In the genomic region with DNA sequence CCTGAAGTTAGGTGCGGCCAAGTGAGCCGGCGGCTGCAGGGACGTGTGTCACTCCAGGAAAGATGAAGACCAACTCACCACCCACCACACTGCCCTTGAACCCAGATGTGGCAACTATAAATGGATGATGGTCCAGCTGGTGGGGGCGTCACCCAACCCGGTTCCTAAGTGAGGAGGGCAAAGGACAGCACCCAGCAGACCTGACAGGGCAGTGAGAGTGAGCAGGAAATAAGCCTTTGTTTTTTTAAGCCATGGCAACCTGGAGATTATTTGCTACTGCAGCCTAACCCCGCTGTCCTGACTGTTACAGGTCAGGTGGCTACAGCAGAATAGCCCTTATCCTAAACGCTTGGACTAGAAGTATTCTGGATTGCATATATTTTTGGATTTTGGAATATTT, we compare ENCODE assay signal across 15 cellular contexts.
A peak's percentile ranks its signal among the peaks of the same experiment; 100 is the strongest.
DNase-seq lines count a peak whose midpoint lies in the region; ATAC-seq and TF ChIP-seq lines count a peak whose summit lies in the region.
"Had no signal": no experiment of that assay in that cellular context is flagged by ENCODE, and none has a peak within 500 bp of the region (broad histone marks: within the 10 kb centered on the region; RNA-seq: fewer than 3 reads in every experiment).

No MANE protein-coding gene starts in this region.

- H2BK15ac ChIP-seq in neuronal stem cell (ENCODE audit: low read length), result peak overlapping the region; percentile 42

- H3K14ac ChIP-seq in neuronal stem cell (ENCODE audit: low read length), result no peak overlapping the region

- no peak overlapping the region for H3K18ac ChIP-seq in neuronal stem cell (ENCODE audit: low read length)

- H3K23ac ChIP-seq in neuronal stem cell (ENCODE audit: low read depth, low read length, poor library complexity), result no peak overlapping the region

- peaks cover 3% of the 10 kb centered on the region for H3K79me1 ChIP-seq in neuronal stem cell (ENCODE audit: low read depth, low read length)

- H3K4me2 ChIP-seq in hepatocyte (no peak overlapping the region), neuronal stem cell (ENCODE audit: insufficient read depth, low read length, poor library complexity, severe bottlenecking) (no peak overlapping the region)

- no peak overlapping the region for H3K27ac Mint-ChIP-seq in stimulated activated effector memory CD8-positive, alpha-beta T cell treated with anti-CD3 and anti-CD28 coated beads, Interleukin-12 subunit alpha, Interleukin-12 subunit beta, amount 100 ng/mL, for 72 hours
- H3K27ac Mint-ChIP-seq: CD8-positive, alpha-beta memory T cell had no signal

- H2AK5ac ChIP-seq in neuronal stem cell (ENCODE audit: low read depth, low read length), result peak overlapping the region; percentile 31

- no peaks in the 10 kb centered on the region for H3K36me3 ChIP-seq in hepatocyte (replicated peaks; ENCODE audit: insufficient read depth, low read depth)
- no peaks in the 10 kb centered on the region for H3K36me3 ChIP-seq in neuronal stem cell (replicated peaks in 1 of 2; ENCODE audit: control insufficient read depth in 2 of 2, insufficient read depth in 2 of 2, low read length in 2 of 2)
- H3K36me3 ChIP-seq: SJCRH30 had no signal

- no peaks in the 10 kb centered on the region for H4K20me1 ChIP-seq in hepatocyte (ENCODE audit: insufficient read depth, poor library complexity, severe bottlenecking)

- H2AFZ ChIP-seq in hepatocyte, result no peak overlapping the region
- no peak overlapping the region for H2AFZ ChIP-seq in neuronal stem cell (ENCODE audit: low read length)

- no peaks in the 10 kb centered on the region for H3K4me1 ChIP-seq in hepatocyte (ENCODE audit: insufficient read depth)
- H3K4me1 ChIP-seq in neuronal stem cell (ENCODE audit: control insufficient read depth in 2 of 2, insufficient read depth in 1 of 2, low read depth in 1 of 2, low read length in 2 of 2), result peaks cover 11 to 34% of the 10 kb centered on the region in 2 donors
- H3K4me1 ChIP-seq: SJCRH30 had no signal

- H3K27me3 ChIP-seq in hepatocyte (no peaks in the 10 kb centered on the region), neuronal stem cell (ENCODE audit: control insufficient read depth in 3 of 3, insufficient read depth in 3 of 3, low read depth in 1 of 3, low read length in 3 of 3) (no peaks in the 10 kb centered on the region)
- H3K27me3 ChIP-seq: SJCRH30 had no signal

- no peak overlapping the region for H2BK5ac ChIP-seq in neuronal stem cell (ENCODE audit: low read length)

- no peaks in the 10 kb centered on the region for H3K9me3 Mint-ChIP-seq in stimulated activated effector memory CD8-positive, alpha-beta T cell treated with anti-CD3 and anti-CD28 coated beads, Interleukin-12 subunit alpha, Interleukin-12 subunit beta, amount 100 ng/mL, for 72 hours
- H3K9me3 Mint-ChIP-seq: CD8-positive, alpha-beta memory T cell had no signal

- H3K4me3 ChIP-seq in hepatocyte (no peak overlapping the region), neuronal stem cell (ENCODE audit: low read length in 2 of 2) (no peak overlapping the region)
- H3K4me3 ChIP-seq: SJCRH30 had no signal

- H4K91ac ChIP-seq in neuronal stem cell (ENCODE audit: low read depth, low read length, poor library complexity), result no peak overlapping the region

- H3K9ac ChIP-seq in neuronal stem cell (ENCODE audit: low read depth, low read length, poor library complexity), result no peak overlapping the region

- no peak for ATAC-seq in stimulated activated effector memory CD8-positive, alpha-beta T cell treated with anti-CD3 and anti-CD28 coated beads, Interleukin-12 subunit alpha, Interleukin-12 subunit beta, amount 100 ng/mL, for 72 hours

- H2BK12ac ChIP-seq in neuronal stem cell (ENCODE audit: low read length), result no peak overlapping the region

- H3K27ac ChIP-seq in hepatocyte (no peak overlapping the region), neuronal stem cell (replicated peaks; ENCODE audit: low read length) (no peak overlapping the region)
- H3K27ac ChIP-seq: SJCRH30 had no signal

- DNase-seq in DMS153 (lab: John Stamatoyannopoulos, UW) (peak; percentile 67), HT-29 (ENCODE audit: low spot score) (peak; percentile 15), hepatocyte (ENCODE audit: low spot score) (peak; percentile 18), neuronal stem cell (ENCODE audit: low spot score) (no peak), iPS-NIHi11 (ENCODE audit: low spot score) (no peak)
- DNase-seq in activated CD4-positive, CD25-positive, alpha-beta regulatory T cell treated with anti-CD3 and anti-CD28 coated beads, Interleukin-2, amount 50 U/mL, for 72 hours, result no peak
- DNase-seq in stimulated activated effector memory CD8-positive, alpha-beta T cell treated with anti-CD3 and anti-CD28 coated beads, Interleukin-12 subunit alpha, Interleukin-12 subunit beta, amount 100 ng/mL, for 72 hours (ENCODE audit: low spot score in 2 of 2), result no peak
- DNase-seq: CD8-positive, alpha-beta memory T cell; HCEC 1CT; MV-4-11; NCI-H1417 treated with DMSO at 0.1 percent for 48 hours; NCI-H2081 treated with DMSO at 0.1 percent for 48 hours; NCI-H345; NCI-H748 treated with DMSO at 0.1 percent for 48 hours; SJCRH30 had no signal

- no peaks in the 10 kb centered on the region for H3K4me1 Mint-ChIP-seq in stimulated activated effector memory CD8-positive, alpha-beta T cell treated with anti-CD3 and anti-CD28 coated beads, Interleukin-12 subunit alpha, Interleukin-12 subunit beta, amount 100 ng/mL, for 72 hours
- H3K4me1 Mint-ChIP-seq: CD8-positive, alpha-beta memory T cell had no signal

- no peak overlapping the region for H3K4ac ChIP-seq in neuronal stem cell (ENCODE audit: low read length)

- no peak overlapping the region for H3K4me3 Mint-ChIP-seq in stimulated activated effector memory CD8-positive, alpha-beta T cell treated with anti-CD3 and anti-CD28 coated beads, Interleukin-12 subunit alpha, Interleukin-12 subunit beta, amount 100 ng/mL, for 72 hours
- H3K4me3 Mint-ChIP-seq: CD8-positive, alpha-beta memory T cell had no signal

- no peaks in the 10 kb centered on the region for H3K9me3 ChIP-seq in hepatocyte (ENCODE audit: low read depth)
- no peaks in the 10 kb centered on the region for H3K9me3 ChIP-seq in neuronal stem cell (replicated peaks in 1 of 2; ENCODE audit: control insufficient read depth in 2 of 2, insufficient read depth in 1 of 2, low read depth in 1 of 2, low read length in 2 of 2)
- H3K9me3 ChIP-seq: SJCRH30 had no signal

- 79% methylated on average over 8 of the region's 8 CpGs for WGBS in hepatocyte (ENCODE audit: low lambda C conversion rate, missing lambda C conversion rate)
- WGBS in neuronal stem cell (ENCODE audit: extremely low coverage in 2 of 2, insufficient read length in 2 of 2, insufficient replicate concordance in 1 of 2), 2 donors, result no CpG with 5 or more reads among the region's 8 CpGs

- no peaks in the 10 kb centered on the region for H3K9me2 ChIP-seq in hepatocyte (replicated peaks; ENCODE audit: insufficient read depth)

- no peaks in the 10 kb centered on the region for H3K79me2 ChIP-seq in hepatocyte

- no peak for TF ChIP-seq CTCF in hepatocyte (IDR thresholded peaks at IDR 0.05; ENCODE audit: poor library complexity)

- no peak overlapping the region for H2BK120ac ChIP-seq in neuronal stem cell (ENCODE audit: low read depth, low read length)

- no peak overlapping the region for H4K8ac ChIP-seq in neuronal stem cell (ENCODE audit: low read depth, low read length)

- H3K36me3 Mint-ChIP-seq in stimulated activated effector memory CD8-positive, alpha-beta T cell treated with anti-CD3 and anti-CD28 coated beads, Interleukin-12 subunit alpha, Interleukin-12 subunit beta, amount 100 ng/mL, for 72 hours, result no peaks in the 10 kb centered on the region
- H3K36me3 Mint-ChIP-seq: CD8-positive, alpha-beta memory T cell had no signal

Comparison
In these comparisons a context has a peak if more than half of its experiments do, and no peak if none do; other contexts are left out.
1. DNase-seq: peak in DMS153 (single experiment), HT-29 (single experiment) and hepatocyte (single experiment); none in neuronal stem cell (single experiment), iPS-NIHi11 (single experiment), activated CD4-positive, CD25-positive, alpha-beta regulatory T cell treated with anti-CD3 and anti-CD28 coated beads, Interleukin-2, amount 50 U/mL, for 72 hours (single experiment) and stimulated activated effector memory CD8-positive, alpha-beta T cell treated with anti-CD3 and anti-CD28 coated beads, Interleukin-12 subunit alpha, Interleukin-12 subunit beta, amount 100 ng/mL, for 72 hours (0 of 2).